ENCODE assay signal across 8 cellular contexts in genomic region chrX:37825225-37825842, GRCh38. TPM values are rescaled to one million over a fixed set of nuclear protein-coding genes. Genes with fewer than 3 reads are reported as not detected.
DNase-seq lines count a peak whose midpoint lies in the region; ATAC-seq and TF ChIP-seq lines count a peak whose summit lies in the region.

No MANE protein-coding gene starts in this region.

- H3K9me2 ChIP-seq in DOHH2 (replicated peaks; ENCODE audit: control insufficient read depth, low read length): no peaks in the 10 kb centered on the region

- H3K27ac Mint-ChIP-seq in activated CD4-positive, alpha-beta T cell treated with anti-CD3 and anti-CD28 coated beads, Interleukin-2, amount 10 ng/mL, durations not matched to agents 7 days and 5 days: peak overlapping the region; percentile 72
- H3K27ac Mint-ChIP-seq in endothelial cell (ENCODE audit: unreplicated experiment): no peak overlapping the region

- DNase-seq in NB4 (ENCODE audit: low read depth): peak; percentile 73
- DNase-seq in activated CD4-positive, alpha-beta T cell treated with anti-CD3 and anti-CD28 coated beads, Interleukin-2, amount 10 ng/mL, durations not matched to agents 7 days and 5 days: peak; percentile 62
- peak; percentile 28 for DNase-seq in endothelial cell (ENCODE audit: low spot score)
- DNase-seq in omental fat pad (ENCODE audit: low spot score): peak; percentile 35
- no peak for DNase-seq in dedifferentiated amniotic fluid mesenchymal stem cell (ENCODE audit: extremely low spot score)
- DNase-seq in NCI-H1436 (lab: John Stamatoyannopoulos, UW): no peak

- no peaks in the 10 kb centered on the region for H3K36me3 Mint-ChIP-seq in activated CD4-positive, alpha-beta T cell treated with anti-CD3 and anti-CD28 coated beads, Interleukin-2, amount 10 ng/mL, durations not matched to agents 7 days and 5 days (ENCODE audit: low read depth)
- H3K36me3 Mint-ChIP-seq in endothelial cell (ENCODE audit: low read depth, unreplicated experiment): no peaks in the 10 kb centered on the region

- H4K20me1 ChIP-seq in DOHH2 (ENCODE audit: control insufficient read depth, insufficient read depth, low read depth, low read length): no peaks in the 10 kb centered on the region

- no peaks in the 10 kb centered on the region for H3K9me3 ChIP-seq in DOHH2 (ENCODE audit: control insufficient read depth, insufficient read depth, low read length)

- no peaks in the 10 kb centered on the region for H3F3A ChIP-seq in DOHH2 (ENCODE audit: control insufficient read depth, insufficient read depth)

- H3K9me3 Mint-ChIP-seq in activated CD4-positive, alpha-beta T cell treated with anti-CD3 and anti-CD28 coated beads, Interleukin-2, amount 10 ng/mL, durations not matched to agents 7 days and 5 days: peaks cover 4% of the 10 kb centered on the region
- no peaks in the 10 kb centered on the region for H3K9me3 Mint-ChIP-seq in endothelial cell (ENCODE audit: unreplicated experiment)

- CTCF ChIA-PET in activated CD4-positive, alpha-beta T cell treated with anti-CD3 and anti-CD28 coated beads, Interleukin-2, amount 10 ng/mL, durations not matched to agents 7 days and 5 days (lab: Charles Lee): interaction anchor here (0.7 to 4.5 kb wide), 13 partner anchors 10 to 84 kb away, joined by 3 to 44 read pairs (median 3); no protein-coding TSS in a partner anchor

- H3K27ac ChIP-seq in DOHH2 (ENCODE audit: low read depth, low read length): no peak overlapping the region

- no peaks in the 10 kb centered on the region for H3K27me3 ChIP-seq in DOHH2 (ENCODE audit: control insufficient read depth, low read length)

- peak overlapping the region; percentile 9; the same call in 1 of the 2 replicates for H3K4me2 ChIP-seq in DOHH2 (ENCODE audit: low read length)

- H3K36me3 ChIP-seq in DOHH2 (ENCODE audit: control insufficient read depth, low read length): no peaks in the 10 kb centered on the region

- H3K4me1 Mint-ChIP-seq in activated CD4-positive, alpha-beta T cell treated with anti-CD3 and anti-CD28 coated beads, Interleukin-2, amount 10 ng/mL, durations not matched to agents 7 days and 5 days: peaks cover 26% of the 10 kb centered on the region
- H3K4me1 Mint-ChIP-seq in endothelial cell (ENCODE audit: unreplicated experiment): no peaks in the 10 kb centered on the region

- H3K4me1 ChIP-seq in DOHH2 (ENCODE audit: control insufficient read depth, low read length): peaks cover 55% of the 10 kb centered on the region

- H3K4me3 ChIP-seq in DOHH2 (ENCODE audit: low read length) (no peak overlapping the region), NB4 (ENCODE audit: low read depth, low read length) (no peak overlapping the region)

- POLR2A ChIA-PET in activated CD4-positive, alpha-beta T cell treated with anti-CD3 and anti-CD28 coated beads, Interleukin-2, amount 10 ng/mL, durations not matched to agents 7 days and 5 days (lab: Charles Lee): no interaction called here

- no peaks in the 10 kb centered on the region for H3K27me3 Mint-ChIP-seq in activated CD4-positive, alpha-beta T cell treated with anti-CD3 and anti-CD28 coated beads, Interleukin-2, amount 10 ng/mL, durations not matched to agents 7 days and 5 days
- no peaks in the 10 kb centered on the region for H3K27me3 Mint-ChIP-seq in endothelial cell (ENCODE audit: unreplicated experiment)

- no peaks in the 10 kb centered on the region for H3K79me2 ChIP-seq in DOHH2 (ENCODE audit: control insufficient read depth, low read length)

- no peak overlapping the region for H3K4me3 Mint-ChIP-seq in activated CD4-positive, alpha-beta T cell treated with anti-CD3 and anti-CD28 coated beads, Interleukin-2, amount 10 ng/mL, durations not matched to agents 7 days and 5 days
- no peak overlapping the region for H3K4me3 Mint-ChIP-seq in endothelial cell (ENCODE audit: unreplicated experiment)

- TF ChIP-seq POLR2A in NB4 (IDR thresholded peaks at IDR 0.05; ENCODE audit: extremely low read depth, insufficient read length): no peak

- peak; percentile 77 for TF ChIP-seq CTCF in DOHH2 (IDR thresholded peaks at IDR 0.05; ENCODE audit: low read depth, low read length, poor library complexity, severe bottlenecking)
- peak; percentile 74 for TF ChIP-seq CTCF in NB4 (IDR thresholded peaks at IDR 0.05; ENCODE audit: low read depth, low read length)
- peak; percentile 72 for TF ChIP-seq CTCF in endothelial cell (IDR thresholded peaks at IDR 0.05; ENCODE audit: unreplicated experiment)
- peak in 1 of 3 donors; percentile 18 for TF ChIP-seq CTCF in omental fat pad (IDR thresholded peaks at IDR 0.05)

- ATAC-seq in GM21390 (IDR thresholded peaks at IDR 0.05; ENCODE audit: unreplicated experiment) (peak; percentile 73), omental fat pad (ENCODE audit: low FRiP score) (no peak)

RNA-seq across cellular contexts. Expression of gene DYNLT3, which starts 22.0 kb away (rescaled TPM):
- total RNA-seq in activated CD4-positive, alpha-beta T cell treated with anti-CD3 and anti-CD28 coated beads, Interleukin-2, amount 10 ng/mL, durations not matched to agents 7 days and 5 days: 10 to 100 TPM; 12.7 to 13.1 TPM
- total RNA-seq in endothelial cell (ENCODE audit: unreplicated experiment): 13.4 TPM
- total RNA-seq in omental fat pad: 10 to 100 TPM; 22.3 to 32.1 (median 27.0) TPM

RNA-seq across cellular contexts. Expression of gene CYBB, which starts 45.5 kb away (rescaled TPM):
- not detected for total RNA-seq in activated CD4-positive, alpha-beta T cell treated with anti-CD3 and anti-CD28 coated beads, Interleukin-2, amount 10 ng/mL, durations not matched to agents 7 days and 5 days
- total RNA-seq in endothelial cell (ENCODE audit: unreplicated experiment) (not detected), omental fat pad (10 to 100 TPM; 47.3 to 71.9 (median 51.7) TPM)

Comparison
In these comparisons a context has a peak if more than half of its experiments do, and no peak if none do; other contexts are left out.
1. DNase-seq: peak in NB4 (single experiment), activated CD4-positive, alpha-beta T cell treated with anti-CD3 and anti-CD28 coated beads, Interleukin-2, amount 10 ng/mL, durations not matched to agents 7 days and 5 days (single experiment), endothelial cell (single experiment) and omental fat pad (single experiment); none in dedifferentiated amniotic fluid mesenchymal stem cell (single experiment) and NCI-H1436 (single experiment).
2. RNA of gene CYBB, which starts 45.5 kb away (total RNA-seq): 47.3 to 71.9 TPM in omental fat pad; not detected in endothelial cell (single experiment) and not detected in activated CD4-positive, alpha-beta T cell treated with anti-CD3 and anti-CD28 coated beads, Interleukin-2, amount 10 ng/mL, durations not matched to agents 7 days and 5 days; every median in the first group is over 10 times any median in the second.